Comparison of ENCODE assay signal across 8 cellular contexts in genomic region chr12:109996483-109996853, GRCh38. TPM values are rescaled to one million over a fixed set of nuclear protein-coding genes. Genes with fewer than 3 reads are reported as not detected.
A peak's percentile ranks its signal among the peaks of the same experiment; 100 is the strongest.
DNase-seq lines count a peak whose midpoint lies in the region; ATAC-seq and TF ChIP-seq lines count a peak whose summit lies in the region.

No MANE protein-coding gene starts in this region.

- POLR2A ChIA-PET in T-cell (lab: Charles Lee) = no interaction called here

- H3K4me1 ChIP-seq in rectal smooth muscle tissue (ENCODE audit: control insufficient read depth, insufficient read depth, low read length) = peaks cover 5% of the 10 kb centered on the region

- TF ChIP-seq CTCF in GM12864 (IDR thresholded peaks at IDR 0.05; ENCODE audit: low read depth, low read length, missing control alignments) (no peak), fibroblast of mammary gland (conservative IDR thresholded peaks at IDR 0.05; ENCODE audit: control insufficient read depth, insufficient read depth, low read depth, low read length) (no peak)

- H3K4me3 Mint-ChIP-seq in T-cell = peak overlapping the region; percentile 96 to 98 (median 97)

- ATAC-seq in T-cell (replicated peaks in 1 of 4) = no peak
- no peak for ATAC-seq in GM18511 (IDR thresholded peaks at IDR 0.05; ENCODE audit: unreplicated experiment)
- no peak for ATAC-seq in sciatic nerve

- CTCF ChIA-PET in T-cell (lab: Charles Lee) = interaction anchor here in 1 of 2 donors (0.6 to 1.3 kb wide), 2 partner anchors 605 to 1115 kb away, joined by 4 read pairs; no protein-coding TSS in a partner anchor

- peaks cover 3% of the 10 kb centered on the region for H3K36me3 ChIP-seq in rectal smooth muscle tissue (ENCODE audit: control insufficient read depth, insufficient read depth, low read length)

- intact Hi-C loops in sciatic nerve (cut with DNase I) = no loop called here

- no peak for DNase-seq in GM12864 (ENCODE audit: low read depth)
- no peak for DNase-seq in T-cell
- no peak for DNase-seq in fibroblast of mammary gland (ENCODE audit: low read depth)
- DNase-seq in sciatic nerve (ENCODE audit: low spot score) = no peak
- DNase-seq in medulla oblongata (ENCODE audit: extremely low spot score) = no peak
- DNase-seq in ureter (ENCODE audit: low spot score) = no peak

- no peak overlapping the region for H3K9ac ChIP-seq in rectal smooth muscle tissue (ENCODE audit: low read length)

- H3K4me3 ChIP-seq in GM12864 (ENCODE audit: low read depth, low read length) = peak overlapping the region; percentile 92; the same call in 1 of the 2 replicates
- H3K4me3 ChIP-seq in fibroblast of mammary gland (ENCODE audit: control insufficient read depth, low read depth, low read length) = peak overlapping the region; percentile 85
- H3K4me3 ChIP-seq in rectal smooth muscle tissue (ENCODE audit: low read length) = peak overlapping the region; percentile 92

- H3K4me1 Mint-ChIP-seq in T-cell = peaks cover 63 to 73% (median 68%) of the 10 kb centered on the region in 3 donors

- H3K27me3 ChIP-seq in rectal smooth muscle tissue (ENCODE audit: control insufficient read depth, insufficient read depth, low read length) = no peaks in the 10 kb centered on the region

- no peak overlapping the region for H3K27ac ChIP-seq in rectal smooth muscle tissue (ENCODE audit: low read depth, low read length)

- peak overlapping the region; percentile 85 to 89 for H3K27ac Mint-ChIP-seq in T-cell

- no peaks in the 10 kb centered on the region for H3K9me3 Mint-ChIP-seq in T-cell

- no peaks in the 10 kb centered on the region for H3K27me3 Mint-ChIP-seq in T-cell

- peaks cover 3% of the 10 kb centered on the region for H3K36me3 Mint-ChIP-seq in T-cell

RNA-seq across cellular contexts. Expression of gene GIT2, which starts 0.3 kb away (rescaled TPM):
- total RNA-seq in T-cell (100 to 1,000 TPM in 4 of 5 donors, 10 to 100 TPM in 1; 96.7 to 132 (median 108) TPM), sciatic nerve (66.6 TPM), ureter (55.5 TPM)

RNA-seq across cellular contexts. Expression of gene ANKRD13A, which starts 2.8 kb away (rescaled TPM):
- total RNA-seq in T-cell = 10 to 100 TPM; 63.8 to 87.0 (median 76.8) TPM
- 41.1 TPM for total RNA-seq in sciatic nerve
- 50.9 TPM for total RNA-seq in ureter

RNA-seq across cellular contexts. Expression of gene C12orf76, which starts 51.9 kb away (rescaled TPM):
- total RNA-seq in T-cell (10 to 100 TPM; 13.6 to 31.0 (median 28.5) TPM), sciatic nerve (40.3 TPM), ureter (14.1 TPM)
